Comparison of ENCODE assay signal across 9 cellular contexts in genomic region chr12:124369055-124369900, GRCh38.
DNase-seq lines count a peak whose midpoint lies in the region; ATAC-seq and TF ChIP-seq lines count a peak whose summit lies in the region.
"Had no signal": no experiment of that assay in that cellular context is flagged by ENCODE, and none has a peak within 500 bp of the region (broad histone marks: within the 10 kb centered on the region; RNA-seq: fewer than 3 reads in every experiment).

No MANE protein-coding gene starts in this region.

- H3K9ac ChIP-seq in GM23248 = peak overlapping the region; percentile 73

- peaks cover 32% of the 10 kb centered on the region for H3F3A ChIP-seq in GM23248 (ENCODE audit: insufficient read depth)

- no peaks in the 10 kb centered on the region; the same call in 1 of the 2 replicates for H4K20me1 ChIP-seq in GM23248 (ENCODE audit: insufficient read depth)

- ATAC-seq in GM18868 (IDR thresholded peaks at IDR 0.05; ENCODE audit: unreplicated experiment) = no peak

- in situ Hi-C loops in GM23248 (cut with MboI) = loop anchor here (10.0 kb wide), 1 partner anchor 396 kb away; no protein-coding TSS in a partner anchor
- in situ Hi-C loops in astrocyte of the spinal cord (cut with HindIII; ENCODE audit: low sequenced_read_pairs) = no loop called here

- peak overlapping the region; percentile 90 for H3K27ac ChIP-seq in GM23248

- TF ChIP-seq CTCF in astrocyte of the spinal cord (IDR thresholded peaks at IDR 0.05; ENCODE audit: low read depth, low read length) = peak; percentile 39

- H3K4me3 ChIP-seq in GM23248 (no peak overlapping the region), astrocyte of the spinal cord (ENCODE audit: low read depth, low read length) (no peak overlapping the region), skeletal muscle cell (ENCODE audit: low read depth, low read length) (no peak overlapping the region)

- peak overlapping the region; percentile 35 for H3K4me2 ChIP-seq in GM23248 (ENCODE audit: unreplicated experiment)

- H3K27me3 ChIP-seq in GM23248 (replicated peaks; ENCODE audit: insufficient read depth) = no peaks in the 10 kb centered on the region

- DNase-seq in GM23248 (peak; percentile 98), astrocyte of the spinal cord (ENCODE audit: low read depth, low spot score) (peak; percentile 97), iPS-NIHi11 (ENCODE audit: low spot score) (peak; percentile 47), skeletal muscle cell (ENCODE audit: low read depth) (peak; percentile 88), NCI-H128 (lab: John Stamatoyannopoulos, UW; ENCODE audit: unreplicated experiment) (no peak), NCI-H1092 treated with DMSO at 0.1 percent for 48 hours (lab: John Stamatoyannopoulos, UW) (no peak), NCI-H69 (lab: John Stamatoyannopoulos, UW) (no peak)
- DNase-seq: central memory CD4-positive, alpha-beta T cell had no signal

- peaks cover 85% of the 10 kb centered on the region for H3K79me2 ChIP-seq in GM23248 (ENCODE audit: insufficient read depth)

- peaks cover 7% of the 10 kb centered on the region for H3K36me3 ChIP-seq in GM23248 (ENCODE audit: low read depth)

- no peaks in the 10 kb centered on the region for H3K9me2 ChIP-seq in GM23248 (ENCODE audit: insufficient read depth)

- H3K9me3 ChIP-seq in GM23248 (ENCODE audit: low read depth) = no peaks in the 10 kb centered on the region

- 4 to 6% methylated on average over 37 to 40 of the region's 41 CpGs for WGBS in GM23248 (ENCODE audit: low coverage in 1 of 2, low lambda C conversion rate in 2 of 2, missing lambda C conversion rate in 2 of 2), 2 experiments

- H2AFZ ChIP-seq in GM23248 = no peak overlapping the region

- H3K4me1 ChIP-seq in GM23248 (ENCODE audit: insufficient read depth) = peaks cover 34% of the 10 kb centered on the region

Comparison
In these comparisons a context has a peak if more than half of its experiments do, and no peak if none do; other contexts are left out.
1. DNase-seq: peak in GM23248 (single experiment), astrocyte of the spinal cord (single experiment), iPS-NIHi11 (single experiment) and skeletal muscle cell (single experiment); none in NCI-H128 (single experiment), NCI-H1092 treated with DMSO at 0.1 percent for 48 hours (single experiment) and NCI-H69 (single experiment).